29 cellular contexts compared by ENCODE assay signal in the genomic region with DNA sequence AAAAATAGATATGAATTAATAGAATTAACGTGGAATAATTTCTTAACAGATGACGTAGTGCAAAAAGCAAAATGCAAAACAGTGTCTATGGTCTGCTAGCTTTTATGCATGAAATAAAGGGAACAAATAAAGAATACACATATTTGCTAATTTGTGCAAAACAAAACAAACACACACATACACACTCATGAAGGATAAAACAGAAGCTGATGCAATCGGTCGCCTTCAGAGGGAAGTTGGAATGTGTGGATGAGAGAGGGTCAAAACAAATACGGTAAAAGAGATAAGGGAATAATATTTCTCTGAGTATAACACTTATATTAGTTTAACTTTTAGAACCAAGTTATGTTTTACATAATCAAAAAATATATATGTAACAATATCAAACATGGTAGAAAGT.
"Had no signal": no experiment of that assay in that cellular context is flagged by ENCODE, and none has a peak within 500 bp of the region (broad histone marks: within the 10 kb centered on the region; RNA-seq: fewer than 3 reads in every experiment).

No MANE protein-coding gene starts in this region.

- H3K9me3 ChIP-seq: colonic mucosa, esophagus muscularis mucosa, esophagus squamous epithelium, gastrocnemius medialis, gastroesophageal sphincter had no signal

- H3K27ac ChIP-seq: colonic mucosa, coronary artery, dorsolateral prefrontal cortex, epithelial cell of prostate, esophagus muscularis mucosa, esophagus squamous epithelium, foreskin keratinocyte, gastrocnemius medialis, gastroesophageal sphincter, heart left ventricle, heart right ventricle had no signal

- DNase-seq: colonic mucosa; cortex of kidney; dermis blood vessel endothelial cell; dorsolateral prefrontal cortex; effector CD4-positive, alpha-beta T cell; effector CD8-positive, alpha-beta T cell; effector memory CD4-positive, alpha-beta T cell; effector memory CD8-positive, alpha-beta T cell; endodermal cell; erythroblast; esophagus squamous epithelium; foreskin fibroblast; foreskin keratinocyte; foreskin melanocyte; gastrocnemius medialis; glutamatergic neuron; head of caudate nucleus; heart left ventricle; heart right ventricle had no signal

- H3K4me1 Mint-ChIP-seq: endodermal cell had no signal

- H3K4me3 Mint-ChIP-seq: dendritic cell treated with granulocyte-macrophage colony-stimulating factor and Interleukin-4, amounts not matched to agents 40 ng/mL and 50 ng/mL, for 4 days; effector memory CD8-positive, alpha-beta T cell; endodermal cell had no signal

- H3K36me3 ChIP-seq: colonic mucosa, esophagus muscularis mucosa, esophagus squamous epithelium, gastrocnemius medialis, gastroesophageal sphincter, heart left ventricle, heart right ventricle had no signal

- H3K9me3 Mint-ChIP-seq: endodermal cell had no signal

- ATAC-seq: effector memory CD8-positive, alpha-beta T cell; esophagus mucosa; foreskin keratinocyte; gastrocnemius medialis; gastroesophageal sphincter; heart left ventricle; heart right ventricle had no signal

- H3K4me3 ChIP-seq: colonic mucosa, coronary artery, dorsolateral prefrontal cortex, esophagus muscularis mucosa, esophagus squamous epithelium, gastrocnemius medialis, gastroesophageal sphincter, heart left ventricle, heart right ventricle had no signal

- H3K27me3 Mint-ChIP-seq: dendritic cell treated with granulocyte-macrophage colony-stimulating factor and Interleukin-4, amounts not matched to agents 40 ng/mL and 50 ng/mL, for 4 days; effector memory CD8-positive, alpha-beta T cell had no signal

- H3K27ac Mint-ChIP-seq: dendritic cell treated with granulocyte-macrophage colony-stimulating factor and Interleukin-4, amounts not matched to agents 40 ng/mL and 50 ng/mL, for 4 days; effector memory CD8-positive, alpha-beta T cell; endodermal cell had no signal

- FAIRE-seq: colon, endometrium, endothelial cell of umbilical vein, frontal cortex had no signal

- H3K4me1 ChIP-seq: colonic mucosa, esophagus muscularis mucosa, esophagus squamous epithelium, foreskin keratinocyte, gastrocnemius medialis, gastroesophageal sphincter, heart left ventricle, heart right ventricle had no signal

- H3K27me3 ChIP-seq: colonic mucosa, esophagus muscularis mucosa, esophagus squamous epithelium, foreskin keratinocyte, gastrocnemius medialis, gastroesophageal sphincter, heart left ventricle, heart right ventricle had no signal
